In genomic region chr2:98583866-98584618, GRCh38 we compare ENCODE assay signal across 30 cellular contexts. TPM values are rescaled to one million over a fixed set of nuclear protein-coding genes. Genes with fewer than 3 reads are reported as not detected.
DNase-seq lines count a peak whose midpoint lies in the region; ATAC-seq, FAIRE-seq and TF ChIP-seq lines count a peak whose summit lies in the region.
"Had no signal": no experiment of that assay in that cellular context is flagged by ENCODE, and none has a peak within 500 bp of the region (broad histone marks: within the 10 kb centered on the region; RNA-seq: fewer than 3 reads in every experiment).

No MANE protein-coding gene starts in this region.

- peak overlapping the region; percentile 56 for H3K9ac ChIP-seq in HepG2 (ENCODE audit: insufficient read depth, low read depth, low read length)

- peak overlapping the region; percentile 32 for H2AFZ ChIP-seq in HepG2 (ENCODE audit: low read length)

- ATAC-seq in HepG2, result peak; percentile 98
- ATAC-seq in stimulated activated effector memory CD8-positive, alpha-beta T cell treated with anti-CD3 and anti-CD28 coated beads, Interleukin-12 subunit alpha, Interleukin-12 subunit beta, amount 100 ng/mL, for 72 hours, result no peak
- ATAC-seq: activated naive CD4-positive, alpha-beta T cell treated with anti-CD3 and anti-CD28 coated beads, Interleukin-2, amount 50 U/mL, for 72 hours; HCT116; Panc1 had no signal

- POLR2A ChIA-PET in HepG2 (lab: Yijun Ruan, JAX), result interaction anchor here (0.6 to 1.6 kb wide), 8 partner anchors 12 to 557 kb away, joined by 3 to 5 read pairs (median 3); partner anchors contain the start of genes COA5 and UNC50

- peak; percentile 56 to 71 for TF ChIP-seq POLR2A in HepG2 (IDR thresholded peaks at IDR 0.05; ENCODE audit: insufficient read depth in 1 of 2, low read depth in 2 of 2, low read length in 2 of 2)
- TF ChIP-seq POLR2A in testis (IDR thresholded peaks at IDR 0.05), result no peak

- H3K27ac ChIP-seq in HepG2 (ENCODE audit: extremely low read length, insufficient read depth, low read length) (peak overlapping the region; percentile 83), testis (no peak overlapping the region)
- H3K27ac ChIP-seq: 22Rv1, cardiac muscle cell, esophagus squamous epithelium, upper lobe of left lung, WERI-Rb-1 had no signal

- FAIRE-seq in HepG2 (lab: Jason Lieb, UNC), result peak; percentile 95
- FAIRE-seq: endometrium, frontal cortex, GM12892, HTR-8/SVneo had no signal

- in situ Hi-C loops in HepG2 (cut with HindIII; ENCODE audit: extremely low pct_ligation_motif_present, low pct_unique_long_range_greater_than_20kb), result no loop called here

- H3K4me3 Mint-ChIP-seq in stimulated activated effector memory CD8-positive, alpha-beta T cell treated with anti-CD3 and anti-CD28 coated beads, Interleukin-12 subunit alpha, Interleukin-12 subunit beta, amount 100 ng/mL, for 72 hours, result no peak overlapping the region
- H3K4me3 Mint-ChIP-seq: dendritic cell treated with granulocyte-macrophage colony-stimulating factor and Interleukin-4, amounts not matched to agents 40 ng/mL and 50 ng/mL, for 4 days had no signal

- peaks cover 19% of the 10 kb centered on the region for H3K4me1 ChIP-seq in HepG2 (ENCODE audit: insufficient read depth, low read length)
- no peaks in the 10 kb centered on the region for H3K4me1 ChIP-seq in testis
- H3K4me1 ChIP-seq: esophagus squamous epithelium, upper lobe of left lung had no signal

- 38% methylated on average over 9 of the region's 10 CpGs for WGBS in HepG2 (ENCODE audit: low lambda C conversion rate)
- WGBS in testis, 2 donors, result 78 to 86% methylated on average over 8 to 10 of the region's 10 CpGs

- TF ChIP-seq EP300 in HepG2 (IDR thresholded peaks at IDR 0.05; ENCODE audit: low read depth in 2 of 2, low read length in 2 of 2), result 0 out of 4 replicates have a peak, but pooled peaks of 1 of the 2 experiments have one; percentile 57
- peak; percentile 55; the same call in 1 of the 2 replicates for TF ChIP-seq EP300 in HepG2 (CRISPR knock-in tag; IDR thresholded peaks at IDR 0.05; ENCODE audit: borderline replicate concordance)

- H3K9me3 ChIP-seq in HepG2 (ENCODE audit: low read length) (no peaks in the 10 kb centered on the region), testis (no peaks in the 10 kb centered on the region)
- H3K9me3 ChIP-seq: esophagus squamous epithelium, upper lobe of left lung had no signal

- H3K36me3 ChIP-seq in HepG2 (replicated peaks in 1 of 2; ENCODE audit: control insufficient read depth in 1 of 2, insufficient read depth in 2 of 2, low read length in 2 of 2), result peaks cover 3 to 5% of the 10 kb centered on the region in 2 experiments; a peak in 3 of 5 replicates
- no peaks in the 10 kb centered on the region for H3K36me3 ChIP-seq in testis (ENCODE audit: low read depth, missing control alignments)
- H3K36me3 ChIP-seq: WERI-Rb-1 had no signal

- peak; percentile 40 for TF ChIP-seq RAD21 in HepG2 (CRISPR knock-in tag; IDR thresholded peaks at IDR 0.05)

- H3K27ac Mint-ChIP-seq in stimulated activated effector memory CD8-positive, alpha-beta T cell treated with anti-CD3 and anti-CD28 coated beads, Interleukin-12 subunit alpha, Interleukin-12 subunit beta, amount 100 ng/mL, for 72 hours, result peak overlapping the region; percentile 56
- H3K27ac Mint-ChIP-seq: dendritic cell treated with granulocyte-macrophage colony-stimulating factor and Interleukin-4, amounts not matched to agents 40 ng/mL and 50 ng/mL, for 4 days had no signal

- no peaks in the 10 kb centered on the region for H4K20me1 ChIP-seq in HepG2 (ENCODE audit: insufficient read depth, low read length)

- H3K27me3 ChIP-seq in HepG2 (ENCODE audit: control insufficient read depth in 1 of 2, insufficient read depth in 2 of 2, low read length in 2 of 2), result no peaks in the 10 kb centered on the region
- H3K27me3 ChIP-seq in testis, result no peaks in the 10 kb centered on the region
- H3K27me3 ChIP-seq: cardiac muscle cell, esophagus squamous epithelium, upper lobe of left lung had no signal

- TF ChIP-seq CTCF in HepG2 (CRISPR knock-in tag; IDR thresholded peaks at IDR 0.05) (no peak; the same call in 1 of the 2 replicates), testis (IDR thresholded peaks at IDR 0.05) (no peak)

- H3K79me2 ChIP-seq in HepG2 (ENCODE audit: insufficient read depth, low read length), result no peaks in the 10 kb centered on the region

- no peaks in the 10 kb centered on the region for H3K4me1 Mint-ChIP-seq in stimulated activated effector memory CD8-positive, alpha-beta T cell treated with anti-CD3 and anti-CD28 coated beads, Interleukin-12 subunit alpha, Interleukin-12 subunit beta, amount 100 ng/mL, for 72 hours

- DNase-seq in NCI-H2029 (lab: John Stamatoyannopoulos, UW), result peak; percentile 5
- DNase-seq in NCI-H2029 treated with DMSO at 0.1 percent for 48 hours (lab: John Stamatoyannopoulos, UW), result no peak
- DNase-seq in NCI-H146 treated with DMSO at 0.1 percent for 48 hours (lab: John Stamatoyannopoulos, UW; ENCODE audit: unreplicated experiment), result peak; percentile 49
- DNase-seq in HepG2 (ENCODE audit: low spot score), result peak; percentile 96
- no peak for DNase-seq in stimulated activated effector memory CD8-positive, alpha-beta T cell treated with anti-CD3 and anti-CD28 coated beads, Interleukin-12 subunit alpha, Interleukin-12 subunit beta, amount 100 ng/mL, for 72 hours (ENCODE audit: low spot score in 2 of 2)
- no peak for DNase-seq in pons (ENCODE audit: low spot score)
- no peak for DNase-seq in MV-4-11 (lab: John Stamatoyannopoulos, UW)
- no peak for DNase-seq in testis
- DNase-seq: activated CD4-positive, alpha-beta T cell treated with anti-CD3 and anti-CD28 coated beads, Interleukin-2, amount 50 U/mL, for 1 hour; aorta; esophagus squamous epithelium; Kasumi-1; mesenchymal stem cell; NCI-H1694; NCI-H2171 treated with DMSO at 0.1 percent for 48 hours; NCI-H524; nucleus accumbens; SHP77 treated with DMSO at 0.1 percent for 48 hours; upper lobe of left lung; WERI-Rb-1 had no signal

- H3K36me3 Mint-ChIP-seq in stimulated activated effector memory CD8-positive, alpha-beta T cell treated with anti-CD3 and anti-CD28 coated beads, Interleukin-12 subunit alpha, Interleukin-12 subunit beta, amount 100 ng/mL, for 72 hours, result peaks cover 96% of the 10 kb centered on the region
- H3K36me3 Mint-ChIP-seq: activated naive CD4-positive, alpha-beta T cell treated with anti-CD3 and anti-CD28 coated beads, Interleukin-2, amount 50 U/mL, for 72 hours had no signal

- intact Hi-C loops in HepG2 (cut with micrococcal nuclease; ENCODE audit: unreplicated experiment) (loop anchor here (1.0 to 2.0 kb wide), 2 partner anchors 15 to 17 kb away; no protein-coding TSS in a partner anchor), testis (cut with DNase I; ENCODE audit: low total_unique reads) (no loop called here)

- no TSS peak for BruUV-seq in HepG2 (replicated peaks; lab: Mats Ljungman, UMichigan)

- H3K4me2 ChIP-seq in HepG2 (ENCODE audit: low read depth, low read length), result peak overlapping the region; percentile 68

- H3K9me3 Mint-ChIP-seq in stimulated activated effector memory CD8-positive, alpha-beta T cell treated with anti-CD3 and anti-CD28 coated beads, Interleukin-12 subunit alpha, Interleukin-12 subunit beta, amount 100 ng/mL, for 72 hours, result no peaks in the 10 kb centered on the region
- H3K9me3 Mint-ChIP-seq: activated naive CD4-positive, alpha-beta T cell treated with anti-CD3 and anti-CD28 coated beads, Interleukin-2, amount 50 U/mL, for 72 hours; dendritic cell treated with granulocyte-macrophage colony-stimulating factor and Interleukin-4, amounts not matched to agents 40 ng/mL and 50 ng/mL, for 4 days had no signal

- CTCF ChIA-PET in HepG2 (lab: Yijun Ruan, JAX; ENCODE audit: low intra/inter-chr PET ratio, low total read pairs), result no interaction called here

- H3K4me3 ChIP-seq in HepG2 (replicated peaks in 1 of 3; ENCODE audit: insufficient read depth in 1 of 3, low read depth in 2 of 3, low read length in 3 of 3), result peak overlapping the region in 1 of 3 experiments; percentile 32; a peak in 2 of 6 replicates
- H3K4me3 ChIP-seq in testis, result no peak overlapping the region
- H3K4me3 ChIP-seq: cardiac muscle cell, esophagus squamous epithelium, upper lobe of left lung had no signal

RNA-seq across cellular contexts. Expression of gene COA5, which starts 24.3 kb away (rescaled TPM):
- 64.5 and 72.9 TPM in 2 replicates for total RNA-seq in HepG2 (2016; rRNA removed; fragmentation: Illumina TruSeq; extraction: Trizol)
- total RNA-seq in HepG2 (2016; cell fraction: cytosol; rRNA removed; fragmentation: Illumina TruSeq; extraction: Trizol; ENCODE audit: low read depth), result 27.1 and 32.8 TPM in 2 replicates
- total RNA-seq in HepG2 (2016; cell fraction: insoluble cytoplasmic fraction; rRNA removed; fragmentation: Illumina TruSeq; extraction: Trizol), result 61.3 and 76.9 TPM in 2 replicates
- total RNA-seq in HepG2 (2016; cell fraction: membrane; rRNA removed; fragmentation: Illumina TruSeq; extraction: Trizol), result 46.1 and 48.2 TPM in 2 replicates
- total RNA-seq in HepG2 (2016; cell fraction: nucleus; rRNA removed; fragmentation: Illumina TruSeq; extraction: Trizol), result 41.0 and 50.3 TPM in 2 replicates
- 43.6 and 44.4 TPM in 2 replicates for polyA plus RNA-seq in HepG2 (2011; rRNA removed)
- 33.4 and 39.7 TPM in 2 replicates for polyA plus RNA-seq in HepG2 (2011; cell fraction: cytosol; rRNA removed)
- polyA plus RNA-seq in HepG2 (2011; cell fraction: nucleus; rRNA removed), result 36.9 and 50.2 TPM in 2 replicates
- 71.5 and 94.3 TPM in 2 replicates for polyA plus RNA-seq in HepG2 (2012)
- polyA plus RNA-seq in HepG2 (2016; cell fraction: cytosol; fragmentation: Illumina TruSeq; extraction: Trizol; ENCODE audit: low read depth), result 25.6 and 45.6 TPM in 2 replicates
- 61.8 and 75.0 TPM in 2 replicates for polyA plus RNA-seq in HepG2 (2016; cell fraction: insoluble cytoplasmic fraction; fragmentation: Illumina TruSeq; extraction: Trizol; ENCODE audit: low read depth)
- 38.1 and 48.3 TPM in 2 replicates for polyA plus RNA-seq in HepG2 (2016; cell fraction: membrane; fragmentation: Illumina TruSeq; extraction: Trizol; ENCODE audit: low read depth)
- polyA plus RNA-seq in HepG2 (2016; cell fraction: nucleus; fragmentation: Illumina TruSeq; extraction: Trizol; ENCODE audit: insufficient read depth, low read depth), result 94.3 and 101 TPM in 2 replicates
- 4.7 and 10.7 TPM in 2 replicates for polyA minus RNA-seq in HepG2 (2011; rRNA and poly(A)+ RNA removed; ENCODE audit: low replicate concordance)
- 7.8 and 8.6 TPM in 2 replicates for polyA minus RNA-seq in HepG2 (2011; cell fraction: cytosol; rRNA and poly(A)+ RNA removed)
- 45.1 and 55.9 TPM in 2 replicates for polyA minus RNA-seq in HepG2 (2011; cell fraction: nucleus; rRNA and poly(A)+ RNA removed)
- total RNA-seq in testis, result 10 to 100 TPM; 40.5 to 47.7 TPM
- polyA plus RNA-seq in testis (ENCODE audit: insufficient read depth, low read depth, low replicate concordance), result 65.9 TPM

RNA-seq across cellular contexts. Expression of gene UNC50, which starts 24.3 kb away (rescaled TPM):
- total RNA-seq in HepG2 (2016; rRNA removed; fragmentation: Illumina TruSeq; extraction: Trizol) (58.0 and 95.6 TPM in 2 replicates), testis (10 to 100 TPM; 60.4 to 60.8 TPM)
- total RNA-seq in HepG2 (2016; cell fraction: cytosol; rRNA removed; fragmentation: Illumina TruSeq; extraction: Trizol; ENCODE audit: low read depth), result 42.0 and 43.6 TPM in 2 replicates
- total RNA-seq in HepG2 (2016; cell fraction: insoluble cytoplasmic fraction; rRNA removed; fragmentation: Illumina TruSeq; extraction: Trizol), result 63.0 and 102 TPM in 2 replicates
- 47.4 and 49.0 TPM in 2 replicates for total RNA-seq in HepG2 (2016; cell fraction: membrane; rRNA removed; fragmentation: Illumina TruSeq; extraction: Trizol)
- total RNA-seq in HepG2 (2016; cell fraction: nucleus; rRNA removed; fragmentation: Illumina TruSeq; extraction: Trizol), result 79.1 and 80.7 TPM in 2 replicates
- polyA plus RNA-seq in HepG2 (2011; rRNA removed) (63.3 and 92.6 TPM in 2 replicates), testis (ENCODE audit: insufficient read depth, low read depth, low replicate concordance) (102 TPM)
- polyA plus RNA-seq in HepG2 (2011; cell fraction: cytosol; rRNA removed), result 47.2 and 81.0 TPM in 2 replicates
- 54.2 and 66.7 TPM in 2 replicates for polyA plus RNA-seq in HepG2 (2011; cell fraction: nucleus; rRNA removed)
- polyA plus RNA-seq in HepG2 (2012), result 68.6 and 76.2 TPM in 2 replicates
- 28.0 and 31.3 TPM in 2 replicates for polyA plus RNA-seq in HepG2 (2016; cell fraction: cytosol; fragmentation: Illumina TruSeq; extraction: Trizol; ENCODE audit: low read depth)
- 47.7 and 52.9 TPM in 2 replicates for polyA plus RNA-seq in HepG2 (2016; cell fraction: insoluble cytoplasmic fraction; fragmentation: Illumina TruSeq; extraction: Trizol; ENCODE audit: low read depth)
- polyA plus RNA-seq in HepG2 (2016; cell fraction: membrane; fragmentation: Illumina TruSeq; extraction: Trizol; ENCODE audit: low read depth), result 29.3 and 32.1 TPM in 2 replicates
- 106 and 112 TPM in 2 replicates for polyA plus RNA-seq in HepG2 (2016; cell fraction: nucleus; fragmentation: Illumina TruSeq; extraction: Trizol; ENCODE audit: insufficient read depth, low read depth)
- polyA minus RNA-seq in HepG2 (2011; rRNA and poly(A)+ RNA removed; ENCODE audit: low replicate concordance), result 13.4 and 13.9 TPM in 2 replicates
- polyA minus RNA-seq in HepG2 (2011; cell fraction: cytosol; rRNA and poly(A)+ RNA removed), result 19.4 and 20.5 TPM in 2 replicates
- 42.7 and 44.1 TPM in 2 replicates for polyA minus RNA-seq in HepG2 (2011; cell fraction: nucleus; rRNA and poly(A)+ RNA removed)

Comparison
In these comparisons a context has a peak if more than half of its experiments do, and no peak if none do; other contexts are left out.
1. DNase-seq: peak in NCI-H2029 (single experiment), NCI-H146 treated with DMSO at 0.1 percent for 48 hours (single experiment) and HepG2 (single experiment); none in NCI-H2029 treated with DMSO at 0.1 percent for 48 hours (single experiment), stimulated activated effector memory CD8-positive, alpha-beta T cell treated with anti-CD3 and anti-CD28 coated beads, Interleukin-12 subunit alpha, Interleukin-12 subunit beta, amount 100 ng/mL, for 72 hours (0 of 2), pons (single experiment), MV-4-11 (single experiment) and testis (single experiment).